ENCODE assay signal across 20 cellular contexts in genomic region chr14:52650774-52651173, GRCh38. TPM values are rescaled to one million over a fixed set of nuclear protein-coding genes. Genes with fewer than 3 reads are reported as not detected.
A peak's percentile ranks its signal among the peaks of the same experiment; 100 is the strongest.
DNase-seq lines count a peak whose midpoint lies in the region; TF ChIP-seq lines count a peak whose summit lies in the region.
"Had no signal": no experiment of that assay in that cellular context is flagged by ENCODE, and none has a peak within 500 bp of the region (broad histone marks: within the 10 kb centered on the region; RNA-seq: fewer than 3 reads in every experiment).

No MANE protein-coding gene starts in this region.

- TF ChIP-seq CTCF in retinal pigment epithelial cell (conservative IDR thresholded peaks at IDR 0.05; ENCODE audit: low read depth, low read length), result peak; percentile 4

- DNase-seq in EH (ENCODE audit: low read depth) (peak; percentile 11), NCI-H146 treated with DMSO at 0.1 percent for 48 hours (lab: John Stamatoyannopoulos, UW; ENCODE audit: unreplicated experiment) (peak; percentile 2), dermis blood vessel endothelial cell (peak; percentile 12), retinal pigment epithelial cell (ENCODE audit: low read depth) (no peak), KG1 (lab: John Stamatoyannopoulos, UW) (no peak), DMS53 treated with DMSO at 0.1 percent for 48 hours (lab: John Stamatoyannopoulos, UW; ENCODE audit: unreplicated experiment) (no peak)
- no peak for DNase-seq in stimulated activated CD4-positive, alpha-beta T cell treated with anti-CD3 and anti-CD28 coated beads, Interleukin-4, amount 100 ng/mL, for 4 hours
- DNase-seq: activated B cell treated with CpG ODN at 0.5 μM for 24 hours; activated CD4-positive, alpha-beta memory T cell treated with anti-CD3 and anti-CD28 coated beads for 36 hours; anterior cingulate cortex; cerebellar nuclear complex; endodermal cell; KBM-7; mesendoderm; NCI-H2081; NCI-H510A treated with DMSO at 0.1 percent for 48 hours; posterior cingulate gyrus; transverse colon had no signal

- no peak overlapping the region for H3K4me3 ChIP-seq in retinal pigment epithelial cell (ENCODE audit: low read length)
- H3K4me3 ChIP-seq: BLaER1 treated with 17β-estradiol and CSF1 and Interleukin-3, amounts not matched to agents 10 nM and 100 nM; SJSA1; transverse colon had no signal

RNA-seq across cellular contexts. Expression of gene ERO1A, which starts 44.6 kb away (rescaled TPM):
- 105 and 122 TPM in 2 replicates for total RNA-seq in dermis blood vessel endothelial cell

RNA-seq across cellular contexts. Expression of gene PSMC6, which starts 56.2 kb away (rescaled TPM):
- 129 and 168 TPM in 2 replicates for total RNA-seq in dermis blood vessel endothelial cell

Comparison
In these comparisons a context has a peak if more than half of its experiments do, and no peak if none do; other contexts are left out.
1. DNase-seq: peak in EH (single experiment), NCI-H146 treated with DMSO at 0.1 percent for 48 hours (single experiment) and dermis blood vessel endothelial cell (single experiment); none in retinal pigment epithelial cell (single experiment), KG1 (single experiment), stimulated activated CD4-positive, alpha-beta T cell treated with anti-CD3 and anti-CD28 coated beads, Interleukin-4, amount 100 ng/mL, for 4 hours (0 of 2) and DMS53 treated with DMSO at 0.1 percent for 48 hours (single experiment).